Comparison of ENCODE assay signal across 17 cellular contexts in the genomic region with DNA sequence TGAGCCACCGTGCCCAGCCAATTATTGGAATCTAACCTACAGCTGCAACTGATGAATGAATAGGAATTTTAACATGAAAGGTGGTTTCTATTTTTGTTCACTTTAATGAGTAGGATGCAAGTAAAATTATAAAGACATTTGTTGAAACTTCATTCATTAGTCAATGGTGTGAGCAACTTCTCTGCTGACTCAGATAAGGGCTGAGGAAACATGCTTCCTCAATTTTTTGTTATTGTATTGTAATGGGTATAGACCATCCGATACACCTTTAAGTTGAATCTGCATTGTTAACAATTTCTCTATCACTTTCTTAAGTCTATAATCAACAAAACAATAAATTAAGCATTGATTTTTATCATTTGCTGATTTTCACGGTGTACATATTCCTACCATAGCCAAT.
A peak's percentile ranks its signal among the peaks of the same experiment; 100 is the strongest.
DNase-seq lines count a peak whose midpoint lies in the region; ATAC-seq, FAIRE-seq and TF ChIP-seq lines count a peak whose summit lies in the region.
"Had no signal": no experiment of that assay in that cellular context is flagged by ENCODE, and none has a peak within 500 bp of the region (broad histone marks: within the 10 kb centered on the region; RNA-seq: fewer than 3 reads in every experiment).

No MANE protein-coding gene starts in this region.

- peaks cover 4% of the 10 kb centered on the region; the same call in 1 of the 2 replicates for H3K36me3 Mint-ChIP-seq in WTC11
- peaks cover 23% of the 10 kb centered on the region for H3K36me3 Mint-ChIP-seq in activated T-helper 1 cell treated with anti-CD3 and anti-CD28 coated beads, Interleukin-12 subunit alpha, Interleukin-12 subunit beta, Interleukin-2, Interleukin-4 antibody, amounts not matched to agents 30 ng/mL and 10 ng/mL and 1 ng/mL, durations not matched to agents 14 hours and 24 hours and 36 hours (ENCODE audit: low read depth)
- peaks cover 42% of the 10 kb centered on the region for H3K36me3 Mint-ChIP-seq in activated CD4-positive, alpha-beta T cell treated with anti-CD3 and anti-CD28 coated beads, Interleukin-2, amount 10 ng/mL, durations not matched to agents 24 days and 14 days (ENCODE audit: low read depth)

- H3K27me3 ChIP-seq in aorta (ENCODE audit: control insufficient read depth in 1 of 2, insufficient read depth in 2 of 2, low read length in 1 of 2) (no peaks in the 10 kb centered on the region), dorsolateral prefrontal cortex (no peaks in the 10 kb centered on the region)
- H3K27me3 ChIP-seq: BLaER1, SJSA1 had no signal

- CTCF ChIA-PET in A549 (lab: Yijun Ruan, JAX), result no interaction called here
- CTCF ChIA-PET in WTC11 (lab: Charles Lee), result interaction anchor here (0.6 to 1.0 kb wide), 2 partner anchors 22 to 128 kb away, joined by 3 read pairs; a partner anchor contains a TSS

- 95% methylated on average over 3 of the region's 3 CpGs for WGBS in A549 (ENCODE audit: missing lambda C conversion rate)
- WGBS in aorta, 2 donors, result 96% methylated on average over 3 of the region's 3 CpGs

- no peaks in the 10 kb centered on the region for H3K27me3 Mint-ChIP-seq in WTC11 (ENCODE audit: low read depth)
- no peaks in the 10 kb centered on the region for H3K27me3 Mint-ChIP-seq in activated T-helper 1 cell treated with anti-CD3 and anti-CD28 coated beads, Interleukin-12 subunit alpha, Interleukin-12 subunit beta, Interleukin-2, Interleukin-4 antibody, amounts not matched to agents 30 ng/mL and 10 ng/mL and 1 ng/mL, durations not matched to agents 14 hours and 24 hours and 36 hours (ENCODE audit: insufficient read depth)
- no peaks in the 10 kb centered on the region for H3K27me3 Mint-ChIP-seq in activated CD4-positive, alpha-beta T cell treated with anti-CD3 and anti-CD28 coated beads, Interleukin-2, amount 10 ng/mL, durations not matched to agents 24 days and 14 days
- H3K27me3 Mint-ChIP-seq: activated naive CD8-positive, alpha-beta T cell; naive B cell had no signal

- no peaks in the 10 kb centered on the region for H3K36me3 ChIP-seq in aorta (ENCODE audit: control insufficient read depth in 1 of 2, insufficient read depth in 2 of 2, low read length in 1 of 2)

- H3K4me3 Mint-ChIP-seq in WTC11, result no peak overlapping the region
- no peak overlapping the region for H3K4me3 Mint-ChIP-seq in activated T-helper 1 cell treated with anti-CD3 and anti-CD28 coated beads, Interleukin-12 subunit alpha, Interleukin-12 subunit beta, Interleukin-2, Interleukin-4 antibody, amounts not matched to agents 30 ng/mL and 10 ng/mL and 1 ng/mL, durations not matched to agents 14 hours and 24 hours and 36 hours
- H3K4me3 Mint-ChIP-seq in activated CD4-positive, alpha-beta T cell treated with anti-CD3 and anti-CD28 coated beads, Interleukin-2, amount 10 ng/mL, durations not matched to agents 24 days and 14 days, result no peak overlapping the region
- H3K4me3 Mint-ChIP-seq: activated naive CD8-positive, alpha-beta T cell; activated T-cell treated with anti-CD3 and anti-CD28 coated beads, Interleukin-2, amount 50 U/mL, for 72 hours; naive B cell had no signal

- H3K4me3 ChIP-seq in A549, result no peak overlapping the region
- no peak overlapping the region for H3K4me3 ChIP-seq in aorta (ENCODE audit: low read length in 2 of 2)
- H3K4me3 ChIP-seq in dorsolateral prefrontal cortex, result no peak overlapping the region
- H3K4me3 ChIP-seq: BLaER1, SJSA1 had no signal

- TF ChIP-seq RAD21 in A549 (conservative IDR thresholded peaks at IDR 0.05 in 1 of 2, IDR thresholded peaks at IDR 0.05 in 1 of 2), result no peak

- no peaks in the 10 kb centered on the region for H3K9me3 Mint-ChIP-seq in WTC11
- H3K9me3 Mint-ChIP-seq in activated T-helper 1 cell treated with anti-CD3 and anti-CD28 coated beads, Interleukin-12 subunit alpha, Interleukin-12 subunit beta, Interleukin-2, Interleukin-4 antibody, amounts not matched to agents 30 ng/mL and 10 ng/mL and 1 ng/mL, durations not matched to agents 14 hours and 24 hours and 36 hours, result peaks cover 13% of the 10 kb centered on the region
- H3K9me3 Mint-ChIP-seq in activated CD4-positive, alpha-beta T cell treated with anti-CD3 and anti-CD28 coated beads, Interleukin-2, amount 10 ng/mL, durations not matched to agents 24 days and 14 days, result peaks cover 18% of the 10 kb centered on the region

- no peak for TF ChIP-seq EP300 in A549 (IDR thresholded peaks at IDR 0.05)

- peak overlapping the region; percentile 70 for H3K4me2 ChIP-seq in A549
- H3K4me2 ChIP-seq: BLaER1 had no signal

- FAIRE-seq in A549 (lab: Jason Lieb, UNC), result peak; percentile 18

- no peak overlapping the region for H3K27ac ChIP-seq in A549
- no peak overlapping the region for H3K27ac ChIP-seq in aorta (ENCODE audit: low read depth in 1 of 2, low read length in 2 of 2)
- H3K27ac ChIP-seq in dorsolateral prefrontal cortex, result no peak overlapping the region
- H3K27ac ChIP-seq: BLaER1, SJSA1 had no signal

- POLR2A ChIA-PET in A549 (lab: Yijun Ruan, JAX), result no interaction called here
- POLR2A ChIA-PET in WTC11 (lab: Charles Lee), result no interaction called here

- intact Hi-C loops in activated T-helper 1 cell treated with anti-CD3 and anti-CD28 coated beads, Interleukin-12 subunit alpha, Interleukin-12 subunit beta, Interleukin-2, Interleukin-4 antibody, amounts not matched to agents 30 ng/mL and 10 ng/mL and 1 ng/mL, durations not matched to agents 14 hours and 24 hours and 36 hours (cut with micrococcal nuclease), result no loop called here
- intact Hi-C loops in aorta (cut with DNase I) (no loop called here), dorsolateral prefrontal cortex (cut with DNase I) (no loop called here)
- intact Hi-C loops in activated CD4-positive, alpha-beta T cell treated with anti-CD3 and anti-CD28 coated beads, Interleukin-2, amount 10 ng/mL, durations not matched to agents 24 days and 14 days (cut with micrococcal nuclease), result no loop called here

- DNase-seq in A549 (ENCODE audit: low read depth in 1 of 2, low spot score in 1 of 2) (no peak), MV-4-11 (lab: John Stamatoyannopoulos, UW) (peak; percentile 52), WTC11 (ENCODE audit: low spot score) (no peak), kidney tubule cell (ENCODE audit: low spot score) (peak; percentile 31), aorta (no peak), dorsolateral prefrontal cortex (no peak)
- no peak for DNase-seq in activated T-helper 1 cell treated with anti-CD3 and anti-CD28 coated beads, Interleukin-12 subunit alpha, Interleukin-12 subunit beta, Interleukin-2, Interleukin-4 antibody, amounts not matched to agents 30 ng/mL and 10 ng/mL and 1 ng/mL, durations not matched to agents 14 hours and 24 hours and 36 hours (ENCODE audit: low spot score)
- DNase-seq in activated CD4-positive, alpha-beta T cell treated with anti-CD3 and anti-CD28 coated beads, Interleukin-2, amount 10 ng/mL, durations not matched to agents 24 days and 14 days, result no peak
- DNase-seq: activated CD4-positive, CD25-positive, alpha-beta regulatory T cell treated with anti-CD3 and anti-CD28 coated beads, Interleukin-2, amount 50 U/mL, for 72 hours; activated T-cell treated with anti-CD3 and anti-CD28 coated beads, Interleukin-2, amount 50 U/mL, for 72 hours; islet precursor cell; naive B cell; NCI-H1436; NCI-H69 had no signal

- TF ChIP-seq CTCF in A549 (IDR thresholded peaks at IDR 0.05) (no peak), WTC11 (IDR thresholded peaks at IDR 0.05) (no peak), dorsolateral prefrontal cortex (IDR thresholded peaks at IDR 0.05 in 54 of 56, conservative IDR thresholded peaks at IDR 0.05 in 2 of 56; ENCODE audit: low read depth in 1 of 56, partially characterized antibody in 56 of 56) (no peak)

- H3K27ac Mint-ChIP-seq in WTC11, result peak overlapping the region; percentile 39; the same call in 1 of the 2 replicates
- no peak overlapping the region for H3K27ac Mint-ChIP-seq in activated T-helper 1 cell treated with anti-CD3 and anti-CD28 coated beads, Interleukin-12 subunit alpha, Interleukin-12 subunit beta, Interleukin-2, Interleukin-4 antibody, amounts not matched to agents 30 ng/mL and 10 ng/mL and 1 ng/mL, durations not matched to agents 14 hours and 24 hours and 36 hours
- no peak overlapping the region for H3K27ac Mint-ChIP-seq in activated CD4-positive, alpha-beta T cell treated with anti-CD3 and anti-CD28 coated beads, Interleukin-2, amount 10 ng/mL, durations not matched to agents 24 days and 14 days
- H3K27ac Mint-ChIP-seq: activated naive CD8-positive, alpha-beta T cell; activated T-cell treated with anti-CD3 and anti-CD28 coated beads, Interleukin-2, amount 50 U/mL, for 72 hours had no signal

- ATAC-seq in A549, result no peak
- ATAC-seq in WTC11, result no peak
- no peak for ATAC-seq in aorta (ENCODE audit: low FRiP score)
- ATAC-seq: activated T-cell treated with anti-CD3 and anti-CD28 coated beads, Interleukin-2, amount 50 U/mL, for 72 hours had no signal

- no peak for TF ChIP-seq POLR2A in A549 (IDR thresholded peaks at IDR 0.05; ENCODE audit: low read length)

- H3K4me1 ChIP-seq in A549, result peaks cover 31% of the 10 kb centered on the region
- H3K4me1 ChIP-seq in aorta (ENCODE audit: control insufficient read depth in 1 of 2, insufficient read depth in 2 of 2, low read length in 2 of 2), result peaks cover 0 to under 1% of the 10 kb centered on the region in 2 donors
- H3K4me1 ChIP-seq: BLaER1 had no signal

- H3K4me1 Mint-ChIP-seq in WTC11, result peaks cover 8% of the 10 kb centered on the region
- peaks cover 8% of the 10 kb centered on the region for H3K4me1 Mint-ChIP-seq in activated T-helper 1 cell treated with anti-CD3 and anti-CD28 coated beads, Interleukin-12 subunit alpha, Interleukin-12 subunit beta, Interleukin-2, Interleukin-4 antibody, amounts not matched to agents 30 ng/mL and 10 ng/mL and 1 ng/mL, durations not matched to agents 14 hours and 24 hours and 36 hours (ENCODE audit: low read depth)
- peaks cover 8% of the 10 kb centered on the region for H3K4me1 Mint-ChIP-seq in activated CD4-positive, alpha-beta T cell treated with anti-CD3 and anti-CD28 coated beads, Interleukin-2, amount 10 ng/mL, durations not matched to agents 24 days and 14 days

- H3K9me3 ChIP-seq in A549 (no peaks in the 10 kb centered on the region), aorta (ENCODE audit: control insufficient read depth, low read length) (no peaks in the 10 kb centered on the region)
- H3K9me3 ChIP-seq: SJSA1 had no signal

TF ChIP-seq in A549, 52 proteins besides CTCF, POLR2A, EP300 and RAD21 (continues in another document):
- TF ChIP-seq POLR2AphosphoS2 (conservative IDR thresholded peaks at IDR 0.05; ENCODE audit: low read length), result no peak
- no peak for TF ChIP-seq SMC3 (IDR thresholded peaks at IDR 0.05)
- no peak for TF ChIP-seq EHMT2 (IDR thresholded peaks at IDR 0.05; ENCODE audit: low read depth)
- TF ChIP-seq ZFP36 (IDR thresholded peaks at IDR 0.05; ENCODE audit: borderline replicate concordance, partially characterized antibody), result no peak
- no peak for TF ChIP-seq MAZ (IDR thresholded peaks at IDR 0.05; ENCODE audit: borderline replicate concordance, low read depth, low read length)

TF ChIP-seq in WTC11, 78 proteins besides CTCF, POLR2A, EP300 and RAD21 (continues in another document):
- TF ChIP-seq KAT7 (CRISPR knock-in tag; IDR thresholded peaks at IDR 0.05; ENCODE audit: borderline replicate concordance), result no peak

Comparison
In these comparisons a context has a peak if more than half of its experiments do, and no peak if none do; other contexts are left out.
1. DNase-seq: peak in MV-4-11 (single experiment) and kidney tubule cell (single experiment); none in A549 (0 of 2), WTC11 (single experiment), activated T-helper 1 cell treated with anti-CD3 and anti-CD28 coated beads, Interleukin-12 subunit alpha, Interleukin-12 subunit beta, Interleukin-2, Interleukin-4 antibody, amounts not matched to agents 30 ng/mL and 10 ng/mL and 1 ng/mL, durations not matched to agents 14 hours and 24 hours and 36 hours (single experiment), aorta (0 of 2), activated CD4-positive, alpha-beta T cell treated with anti-CD3 and anti-CD28 coated beads, Interleukin-2, amount 10 ng/mL, durations not matched to agents 24 days and 14 days (single experiment) and dorsolateral prefrontal cortex (0 of 10).